In the genomic region with DNA sequence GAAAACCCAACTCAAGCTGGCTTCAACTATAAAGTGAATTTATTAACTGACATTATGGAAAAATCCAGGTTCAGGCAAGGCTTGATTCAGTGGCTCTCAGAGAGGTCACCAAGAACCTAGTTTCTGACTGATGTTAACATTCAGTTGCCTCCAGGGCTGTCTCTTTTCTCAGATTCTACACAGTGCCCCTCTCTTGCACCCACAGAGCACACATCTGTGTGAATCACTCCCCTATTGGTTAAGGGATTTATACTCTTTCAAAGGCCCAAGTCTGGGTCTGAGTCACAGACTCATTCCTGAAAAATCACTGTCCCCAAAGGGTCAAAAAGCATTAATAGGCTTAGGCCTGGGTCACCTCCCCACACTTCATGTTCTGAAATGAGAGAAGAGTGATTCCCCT, we compare ENCODE assay signal across 27 cellular contexts. TPM values are rescaled to one million over a fixed set of nuclear protein-coding genes. Genes with fewer than 3 reads are reported as not detected.
DNase-seq lines count a peak whose midpoint lies in the region; ATAC-seq and TF ChIP-seq lines count a peak whose summit lies in the region.
"Had no signal": no experiment of that assay in that cellular context is flagged by ENCODE, and none has a peak within 500 bp of the region (broad histone marks: within the 10 kb centered on the region; RNA-seq: fewer than 3 reads in every experiment).

No MANE protein-coding gene starts in this region.

- H3K27ac ChIP-seq in right cardiac atrium (ENCODE audit: low read length) (peak overlapping the region; percentile 46), MM.1S (ENCODE audit: low read length) (no peak overlapping the region)
- H3K27ac ChIP-seq: brain microvascular endothelial cell, RWPE1, thyroid gland had no signal

- no peaks in the 10 kb centered on the region for H3K27me3 Mint-ChIP-seq in natural killer cell treated with Interleukin-12 subunit alpha and Interleukin-12 subunit beta and Interleukin-15 and Interleukin-18, amount 100 ng/mL, for 72 hours
- H3K27me3 Mint-ChIP-seq in natural killer cell (ENCODE audit: low read depth in 2 of 2): no peaks in the 10 kb centered on the region
- no peaks in the 10 kb centered on the region for H3K27me3 Mint-ChIP-seq in activated CD8-positive, alpha-beta T cell treated with anti-CD3 and anti-CD28 coated beads, Interleukin-2, amount 10 ng/mL, durations not matched to agents 7 days and 5 days (ENCODE audit: low read depth)
- H3K27me3 Mint-ChIP-seq: stimulated activated naive B cell treated with anti-CD40 and anti-IgM and Interleukin-4, amounts not matched to agents 10 μg/mL and 1 μg/mL and 100 μg/mL, for 72 hours had no signal

- H3K4me2 ChIP-seq in MM.1S (ENCODE audit: low read depth, low read length): no peak overlapping the region

- peak overlapping the region; percentile 86 to 88 for H3K27ac Mint-ChIP-seq in natural killer cell treated with Interleukin-12 subunit alpha and Interleukin-12 subunit beta and Interleukin-15 and Interleukin-18, amount 100 ng/mL, for 72 hours
- peak overlapping the region in 1 of 2 donors; percentile 13 for H3K27ac Mint-ChIP-seq in natural killer cell
- peak overlapping the region; percentile 4 for H3K27ac Mint-ChIP-seq in activated CD8-positive, alpha-beta T cell treated with anti-CD3 and anti-CD28 coated beads, Interleukin-2, amount 10 ng/mL, durations not matched to agents 7 days and 5 days
- H3K27ac Mint-ChIP-seq: stimulated activated naive B cell treated with anti-CD40 and anti-IgM and Interleukin-4, amounts not matched to agents 10 μg/mL and 1 μg/mL and 100 μg/mL, for 72 hours had no signal

- no peaks in the 10 kb centered on the region for H3K9me3 ChIP-seq in right cardiac atrium (ENCODE audit: control insufficient read depth, low read length)
- no peaks in the 10 kb centered on the region for H3K9me3 ChIP-seq in MM.1S (replicated peaks; ENCODE audit: insufficient read depth, low read length)
- H3K9me3 ChIP-seq: Caco-2, thyroid gland had no signal

- no peaks in the 10 kb centered on the region for H3K9me2 ChIP-seq in MM.1S (replicated peaks; ENCODE audit: insufficient read depth, low read length)

- H3K79me2 ChIP-seq in MM.1S (ENCODE audit: low read length): no peaks in the 10 kb centered on the region

- intact Hi-C loops in natural killer cell (cut with micrococcal nuclease): no loop called here
- intact Hi-C loops in right cardiac atrium (cut with DNase I): no loop called here
- intact Hi-C loops in left colon (cut with DNase I, micrococcal nuclease): no loop called here

- DNase-seq in natural killer cell treated with Interleukin-12 subunit alpha and Interleukin-12 subunit beta and Interleukin-15 and Interleukin-18, amount 100 ng/mL, for 72 hours (ENCODE audit: low spot score): no peak
- DNase-seq in natural killer cell (no peak), right cardiac atrium (no peak), KG1 (lab: John Stamatoyannopoulos, UW) (no peak), MM.1S (no peak), left colon (no peak), NCI-H345 treated with DMSO at 0.1 percent for 48 hours (lab: John Stamatoyannopoulos, UW; ENCODE audit: unreplicated experiment) (no peak)
- DNase-seq in activated CD8-positive, alpha-beta T cell treated with anti-CD3 and anti-CD28 coated beads, Interleukin-2, amount 10 ng/mL, durations not matched to agents 7 days and 5 days: no peak
- DNase-seq: activated CD4-positive, CD25-positive, alpha-beta regulatory T cell treated with anti-CD3 and anti-CD28 coated beads, Interleukin-2, amount 50 U/mL, for 72 hours; brain microvascular endothelial cell; Caco-2; DND-41; IMR-90; NCI-H1417; NCI-H2081 treated with DMSO at 0.1 percent for 48 hours; NCI-H345; NCI-H82; retina; stimulated activated CD4-positive, alpha-beta T cell treated with anti-CD3 and anti-CD28 coated beads, Interleukin-4, amount 100 ng/mL, for 1 hour; stimulated activated naive B cell treated with anti-CD40 and anti-IgM and Interleukin-4, amounts not matched to agents 10 μg/mL and 1 μg/mL and 100 μg/mL, for 72 hours; thyroid gland had no signal

- POLR2A ChIA-PET in activated CD8-positive, alpha-beta T cell treated with anti-CD3 and anti-CD28 coated beads, Interleukin-2, amount 10 ng/mL, durations not matched to agents 7 days and 5 days (lab: Charles Lee): interaction anchor here (2.0 kb wide), 1 partner anchor 195 kb away, joined by 7 read pairs; no protein-coding TSS in a partner anchor

- no peaks in the 10 kb centered on the region for H3K36me3 ChIP-seq in MM.1S (replicated peaks; ENCODE audit: insufficient read depth, low read length)
- H3K36me3 ChIP-seq: BLaER1 treated with 17β-estradiol and CSF1 and Interleukin-3, amounts not matched to agents 10 nM and 100 nM; brain microvascular endothelial cell; thyroid gland had no signal

- CTCF ChIA-PET in activated CD8-positive, alpha-beta T cell treated with anti-CD3 and anti-CD28 coated beads, Interleukin-2, amount 10 ng/mL, durations not matched to agents 7 days and 5 days (lab: Charles Lee): interaction anchor here (0.7 to 2.2 kb wide), 8 partner anchors 10 to 200 kb away, joined by 3 to 14 read pairs (median 5); a partner anchor contains a TSS

- peak overlapping the region; percentile 54 for H3K4me3 Mint-ChIP-seq in natural killer cell treated with Interleukin-12 subunit alpha and Interleukin-12 subunit beta and Interleukin-15 and Interleukin-18, amount 100 ng/mL, for 72 hours
- H3K4me3 Mint-ChIP-seq in natural killer cell: no peak overlapping the region
- H3K4me3 Mint-ChIP-seq in activated CD8-positive, alpha-beta T cell treated with anti-CD3 and anti-CD28 coated beads, Interleukin-2, amount 10 ng/mL, durations not matched to agents 7 days and 5 days: no peak overlapping the region
- H3K4me3 Mint-ChIP-seq: stimulated activated naive B cell treated with anti-CD40 and anti-IgM and Interleukin-4, amounts not matched to agents 10 μg/mL and 1 μg/mL and 100 μg/mL, for 72 hours had no signal

- peaks cover 37 to 38% of the 10 kb centered on the region in 2 donors for H3K4me1 Mint-ChIP-seq in natural killer cell treated with Interleukin-12 subunit alpha and Interleukin-12 subunit beta and Interleukin-15 and Interleukin-18, amount 100 ng/mL, for 72 hours (ENCODE audit: low read depth in 2 of 2)
- H3K4me1 Mint-ChIP-seq in natural killer cell: peaks cover 7 to 10% of the 10 kb centered on the region in 2 donors
- H3K4me1 Mint-ChIP-seq in activated CD8-positive, alpha-beta T cell treated with anti-CD3 and anti-CD28 coated beads, Interleukin-2, amount 10 ng/mL, durations not matched to agents 7 days and 5 days (ENCODE audit: low read depth): peaks cover 56% of the 10 kb centered on the region

- H4K20me1 ChIP-seq in MM.1S (ENCODE audit: insufficient read depth, low read length): no peaks in the 10 kb centered on the region
- H4K20me1 ChIP-seq: BLaER1 treated with 17β-estradiol and CSF1 and Interleukin-3, amounts not matched to agents 10 nM and 100 nM had no signal

- H3K36me3 Mint-ChIP-seq in natural killer cell treated with Interleukin-12 subunit alpha and Interleukin-12 subunit beta and Interleukin-15 and Interleukin-18, amount 100 ng/mL, for 72 hours: no peaks in the 10 kb centered on the region
- no peaks in the 10 kb centered on the region for H3K36me3 Mint-ChIP-seq in natural killer cell
- peaks cover 13% of the 10 kb centered on the region for H3K36me3 Mint-ChIP-seq in activated CD8-positive, alpha-beta T cell treated with anti-CD3 and anti-CD28 coated beads, Interleukin-2, amount 10 ng/mL, durations not matched to agents 7 days and 5 days (ENCODE audit: low read depth)
- H3K36me3 Mint-ChIP-seq: stimulated activated naive B cell treated with anti-CD40 and anti-IgM and Interleukin-4, amounts not matched to agents 10 μg/mL and 1 μg/mL and 100 μg/mL, for 72 hours had no signal

- ATAC-seq in natural killer cell treated with Interleukin-12 subunit alpha and Interleukin-12 subunit beta and Interleukin-15 and Interleukin-18, amount 100 ng/mL, for 72 hours: peak; percentile 62 to 73
- no peak for ATAC-seq in natural killer cell
- ATAC-seq in activated CD8-positive, alpha-beta T cell treated with anti-CD3 and anti-CD28 coated beads, Interleukin-2, amount 10 ng/mL, durations not matched to agents 7 days and 5 days: no peak
- no peak for ATAC-seq in right cardiac atrium
- no peak for ATAC-seq in left colon
- ATAC-seq: HCT116; stimulated activated naive B cell treated with anti-CD40 and anti-IgM and Interleukin-4, amounts not matched to agents 10 μg/mL and 1 μg/mL and 100 μg/mL, for 72 hours had no signal

- TF ChIP-seq CTCF in natural killer cell (IDR thresholded peaks at IDR 0.05) (no peak), MM.1S (IDR thresholded peaks at IDR 0.05; ENCODE audit: low read length) (no peak)

- H3F3A ChIP-seq in MM.1S (ENCODE audit: insufficient read depth, low read length): 0 out of 2 replicates have a peak, but pooled peaks cover under 1% of the 10 kb centered on the region

- no peak overlapping the region for H3K4me3 ChIP-seq in right cardiac atrium (ENCODE audit: low read length)
- H3K4me3 ChIP-seq in MM.1S (ENCODE audit: low read length): no peak overlapping the region
- H3K4me3 ChIP-seq: BLaER1 treated with 17β-estradiol and CSF1 and Interleukin-3, amounts not matched to agents 10 nM and 100 nM; thyroid gland had no signal

- H3K9me3 Mint-ChIP-seq in natural killer cell treated with Interleukin-12 subunit alpha and Interleukin-12 subunit beta and Interleukin-15 and Interleukin-18, amount 100 ng/mL, for 72 hours: no peaks in the 10 kb centered on the region
- H3K9me3 Mint-ChIP-seq in natural killer cell: no peaks in the 10 kb centered on the region
- H3K9me3 Mint-ChIP-seq in activated CD8-positive, alpha-beta T cell treated with anti-CD3 and anti-CD28 coated beads, Interleukin-2, amount 10 ng/mL, durations not matched to agents 7 days and 5 days (ENCODE audit: insufficient read depth): peaks cover 7% of the 10 kb centered on the region
- H3K9me3 Mint-ChIP-seq: stimulated activated naive B cell treated with anti-CD40 and anti-IgM and Interleukin-4, amounts not matched to agents 10 μg/mL and 1 μg/mL and 100 μg/mL, for 72 hours had no signal

- H3K27me3 ChIP-seq in right cardiac atrium (ENCODE audit: control insufficient read depth, insufficient read depth): no peaks in the 10 kb centered on the region
- no peaks in the 10 kb centered on the region for H3K27me3 ChIP-seq in MM.1S (replicated peaks; ENCODE audit: insufficient read depth, low read length)
- H3K27me3 ChIP-seq: BLaER1 treated with 17β-estradiol and CSF1 and Interleukin-3, amounts not matched to agents 10 nM and 100 nM; brain microvascular endothelial cell; thyroid gland had no signal

- H3K9ac ChIP-seq in MM.1S (ENCODE audit: low read length): no peak overlapping the region
- H3K9ac ChIP-seq: BLaER1 treated with 17β-estradiol and CSF1 and Interleukin-3, amounts not matched to agents 10 nM and 100 nM had no signal

- no peak overlapping the region for H2AFZ ChIP-seq in MM.1S (ENCODE audit: low read length)

- H3K4me1 ChIP-seq in right cardiac atrium (ENCODE audit: control insufficient read depth, insufficient read depth, low read length): peaks cover 2% of the 10 kb centered on the region
- H3K4me1 ChIP-seq in MM.1S (ENCODE audit: low read length): no peaks in the 10 kb centered on the region; the same call in 1 of the 2 replicates
- H3K4me1 ChIP-seq: Caco-2, thyroid gland had no signal

RNA-seq across cellular contexts. Expression of a gene that starts 6.2 kb away (rescaled TPM):
- 100 to 1,000 TPM; 378 to 721 TPM for total RNA-seq in natural killer cell treated with Interleukin-12 subunit alpha and Interleukin-12 subunit beta and Interleukin-15 and Interleukin-18, amount 100 ng/mL, for 72 hours
- 10 to 100 TPM; 60.0 to 92.2 (median 74.3) TPM for total RNA-seq in natural killer cell
- 10 to 100 TPM; 77.6 to 78.7 TPM for total RNA-seq in activated CD8-positive, alpha-beta T cell treated with anti-CD3 and anti-CD28 coated beads, Interleukin-2, amount 10 ng/mL, durations not matched to agents 7 days and 5 days
- 1 to 10 TPM; 4.7 to 5.2 (median 4.9) TPM for total RNA-seq in right cardiac atrium
- polyA plus RNA-seq in right cardiac atrium: 1.8 TPM
- total RNA-seq in left colon: 1 to 10 TPM; 1.3 to 4.9 TPM
- polyA plus RNA-seq: AG04450 had no signal

RNA-seq across cellular contexts. Expression of a gene that starts 27.7 kb away (rescaled TPM):
- total RNA-seq in natural killer cell treated with Interleukin-12 subunit alpha and Interleukin-12 subunit beta and Interleukin-15 and Interleukin-18, amount 100 ng/mL, for 72 hours: 10 to 100 TPM; 14.8 to 16.6 TPM
- 10 to 100 TPM in 2 of 3 donors, 1 to 10 TPM in 1; 9.6 to 13.3 (median 12.4) TPM for total RNA-seq in natural killer cell
- 10 to 100 TPM; 13.1 to 13.9 TPM for total RNA-seq in activated CD8-positive, alpha-beta T cell treated with anti-CD3 and anti-CD28 coated beads, Interleukin-2, amount 10 ng/mL, durations not matched to agents 7 days and 5 days
- total RNA-seq in right cardiac atrium: 10 to 100 TPM in 3 of 4 donors, 1 to 10 TPM in 1; 9.6 to 10.6 (median 10.2) TPM
- polyA plus RNA-seq in right cardiac atrium: 14.3 TPM
- total RNA-seq in left colon: 10 to 100 TPM in 1 of 2 donors, 1 to 10 TPM in 1; 8.7 to 12.8 TPM

RNA-seq across cellular contexts. Expression of a gene that starts 51.1 kb away (rescaled TPM):
- total RNA-seq in natural killer cell treated with Interleukin-12 subunit alpha and Interleukin-12 subunit beta and Interleukin-15 and Interleukin-18, amount 100 ng/mL, for 72 hours: not detected
- total RNA-seq in natural killer cell (not detected), right cardiac atrium (not detected), left colon (not detected)
- total RNA-seq in activated CD8-positive, alpha-beta T cell treated with anti-CD3 and anti-CD28 coated beads, Interleukin-2, amount 10 ng/mL, durations not matched to agents 7 days and 5 days: not detected
- polyA plus RNA-seq in right cardiac atrium: not detected
- total RNA-seq: Caco-2, IMR-90, kidney epithelial cell, omental fat pad, thyroid gland had no signal
- polyA plus RNA-seq: AG04450, IMR-90 had no signal

RNA-seq across cellular contexts. Expression of a gene that starts 56.1 kb away (rescaled TPM):
- 10 to 100 TPM; 23.9 to 26.5 TPM for total RNA-seq in natural killer cell treated with Interleukin-12 subunit alpha and Interleukin-12 subunit beta and Interleukin-15 and Interleukin-18, amount 100 ng/mL, for 72 hours
- 10 to 100 TPM in 2 of 3 donors, 1 to 10 TPM in 1; 7.2 to 14.6 (median 10.9) TPM for total RNA-seq in natural killer cell
- total RNA-seq in activated CD8-positive, alpha-beta T cell treated with anti-CD3 and anti-CD28 coated beads, Interleukin-2, amount 10 ng/mL, durations not matched to agents 7 days and 5 days: 1 to 10 TPM; 2.8 to 2.9 TPM
- not detected for total RNA-seq in right cardiac atrium
- polyA plus RNA-seq in right cardiac atrium: not detected
- total RNA-seq in left colon: 10 to 100 TPM in 1 of 2 donors, 1 to 10 TPM in 1; 3.9 to 16.3 TPM
- total RNA-seq: IMR-90 had no signal
- polyA plus RNA-seq: IMR-90 had no signal

Comparison
In these comparisons a context has a peak if more than half of its experiments do, and no peak if none do; other contexts are left out.
1. ATAC-seq: peak in natural killer cell treated with Interleukin-12 subunit alpha and Interleukin-12 subunit beta and Interleukin-15 and Interleukin-18, amount 100 ng/mL, for 72 hours (2 of 2); none in natural killer cell (0 of 3), activated CD8-positive, alpha-beta T cell treated with anti-CD3 and anti-CD28 coated beads, Interleukin-2, amount 10 ng/mL, durations not matched to agents 7 days and 5 days (single experiment), right cardiac atrium (0 of 2) and left colon (single experiment).
2. RNA of a gene that starts 6.2 kb away (total RNA-seq): 378 to 721 TPM in natural killer cell treated with Interleukin-12 subunit alpha and Interleukin-12 subunit beta and Interleukin-15 and Interleukin-18, amount 100 ng/mL, for 72 hours, 77.6 to 78.7 TPM in activated CD8-positive, alpha-beta T cell treated with anti-CD3 and anti-CD28 coated beads, Interleukin-2, amount 10 ng/mL, durations not matched to agents 7 days and 5 days and 60.0 to 92.2 TPM in natural killer cell; 4.7 to 5.2 TPM in right cardiac atrium and 1.3 to 4.9 TPM in left colon; every median in the first group is over 4 times any median in the second.